Comparison of ENCODE assay signal across 30 cellular contexts in the genomic region with DNA sequence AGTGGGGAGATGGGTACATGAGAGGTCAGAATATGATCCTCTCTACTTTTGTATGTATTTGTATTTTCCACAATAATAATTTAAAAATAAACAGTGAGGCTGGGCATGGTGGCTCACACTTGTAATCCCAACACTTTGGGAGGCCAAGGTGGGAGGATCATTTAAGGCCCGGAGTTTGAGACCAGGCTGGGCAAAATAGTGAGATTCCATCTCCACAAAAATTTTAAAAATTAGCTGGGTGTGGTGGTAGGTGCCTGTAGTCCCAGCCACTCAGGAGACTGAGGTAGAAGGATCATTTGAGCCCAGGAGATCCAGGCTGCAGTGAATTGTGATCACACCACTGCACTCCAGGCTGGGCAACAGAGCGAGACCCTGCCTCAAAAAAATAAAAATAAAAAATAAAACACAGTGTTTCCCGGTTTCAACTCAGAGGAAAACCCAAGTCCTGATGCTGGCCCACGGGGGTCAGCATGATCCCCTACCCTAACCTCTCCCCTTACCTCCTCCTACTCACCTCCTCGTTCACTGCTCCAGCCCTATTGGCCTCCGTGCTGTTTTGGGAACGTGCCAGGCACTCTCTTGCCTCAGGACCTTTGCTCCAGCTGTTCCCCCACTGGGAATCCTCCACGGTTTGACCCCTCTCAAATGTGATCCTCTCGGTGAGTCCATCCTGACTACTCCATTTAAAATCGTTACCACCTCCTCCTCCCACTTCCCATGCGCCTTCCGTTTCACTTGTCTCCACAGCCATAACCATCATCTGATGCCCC. TPM values are rescaled to one million over a fixed set of nuclear protein-coding genes. Genes with fewer than 3 reads are reported as not detected.
DNase-seq lines count a peak whose midpoint lies in the region; ATAC-seq, FAIRE-seq and TF ChIP-seq lines count a peak whose summit lies in the region.
"Had no signal": no experiment of that assay in that cellular context is flagged by ENCODE, and none has a peak within 500 bp of the region (broad histone marks: within the 10 kb centered on the region; RNA-seq: fewer than 3 reads in every experiment).

No MANE protein-coding gene starts in this region.

- peaks cover 23% of the 10 kb centered on the region for H3K27me3 ChIP-seq in left ventricle myocardium inferior (ENCODE audit: low read depth)
- H3K27me3 ChIP-seq in dorsolateral prefrontal cortex, result peaks cover 0 to 4% (median 0%) of the 10 kb centered on the region in 45 donors
- H3K27me3 ChIP-seq in psoas muscle (ENCODE audit: insufficient read depth in 3 of 3, low read length in 2 of 3), result no peaks in the 10 kb centered on the region
- H3K27me3 ChIP-seq in pancreas, result no peaks in the 10 kb centered on the region
- H3K27me3 ChIP-seq: BE2C, cardiac muscle cell had no signal

- peaks cover 5% of the 10 kb centered on the region; the same call in 1 of the 2 replicates for H3K9me3 Mint-ChIP-seq in HFFc6

- WGBS in psoas muscle, 3 donors, result 55 to 61% (median 55%) methylated on average over 12 of the region's 12 CpGs
- WGBS in pancreas, 2 donors, result 60 to 69% methylated on average over 12 of the region's 12 CpGs

- H3K4me3 ChIP-seq in left ventricle myocardium inferior (no peak overlapping the region), dorsolateral prefrontal cortex (no peak overlapping the region), psoas muscle (peak overlapping the region; percentile 45), pancreas (no peak overlapping the region)
- H3K4me3 ChIP-seq: cardiac muscle cell, esophagus squamous epithelium, GM23248 had no signal

- DNase-seq in left ventricle myocardium inferior, result no peak
- no peak for DNase-seq in Right ventricle myocardium inferior (ENCODE audit: missing footprints)
- DNase-seq in dorsolateral prefrontal cortex, result peak in 4 of 10 donors; percentile 19 to 39 (median 27)
- DNase-seq in psoas muscle, result peak; percentile 19 to 66
- DNase-seq in HFFc6, result no peak
- no peak for DNase-seq in central memory CD4-positive, alpha-beta T cell
- no peak for DNase-seq in GM10266 (ENCODE audit: extremely low spot score)
- no peak for DNase-seq in pancreas
- DNase-seq: ACHN; activated CD4-positive, alpha-beta T cell treated with anti-CD3 and anti-CD28 coated beads for 48 hours; BE2C; dermis blood vessel endothelial cell; DMS 273 treated with DMSO at 0.1 percent for 48 hours; esophagus squamous epithelium; GM23248; hippocampal formation; midbrain; NCI-H1436 treated with DMSO at 0.1 percent for 48 hours; NCI-H446; RPMI8226; stimulated activated naive CD8-positive, alpha-beta T cell treated with anti-CD3 and anti-CD28 coated beads, Interleukin-15, Interleukin-2, amounts not matched to agents 100 U/mL and 50 U/mL, for 24 hours had no signal

- ATAC-seq in Right ventricle myocardium inferior (no peak), psoas muscle (no peak), pancreas (no peak)
- ATAC-seq: SK-N-SH treated with all-trans-retinoic acid at 6 μM for 48 hours; stimulated activated naive CD8-positive, alpha-beta T cell treated with anti-CD3 and anti-CD28 coated beads, Interleukin-15, Interleukin-2, amounts not matched to agents 100 U/mL and 50 U/mL, for 24 hours had no signal

- FAIRE-seq in pancreas (lab: Jason Lieb, UNC), result no peak
- FAIRE-seq: endometrium, frontal cortex had no signal

- TF ChIP-seq CTCF in left ventricle myocardium inferior (IDR thresholded peaks at IDR 0.05; ENCODE audit: borderline replicate concordance) (no peak), dorsolateral prefrontal cortex (IDR thresholded peaks at IDR 0.05 in 54 of 56, conservative IDR thresholded peaks at IDR 0.05 in 2 of 56; ENCODE audit: low read depth in 1 of 56, partially characterized antibody in 56 of 56) (no peak), psoas muscle (IDR thresholded peaks at IDR 0.05) (no peak), HFFc6 (IDR thresholded peaks at IDR 0.05) (no peak), GM10266 (IDR thresholded peaks at IDR 0.05; ENCODE audit: control insufficient read depth, insufficient read depth, low read depth, missing control alignments) (no peak), pancreas (IDR thresholded peaks at IDR 0.05) (no peak)

- H3K4me3 Mint-ChIP-seq in HFFc6, result no peak overlapping the region
- H3K4me3 Mint-ChIP-seq: activated naive CD4-positive, alpha-beta T cell treated with anti-CD3 and anti-CD28 coated beads, Interleukin-2, amount 50 U/mL, for 24 hours; CD8-positive, alpha-beta memory T cell had no signal

- no peak overlapping the region for H3K27ac Mint-ChIP-seq in HFFc6
- H3K27ac Mint-ChIP-seq: activated naive CD4-positive, alpha-beta T cell treated with anti-CD3 and anti-CD28 coated beads, Interleukin-2, amount 50 U/mL, for 24 hours; CD8-positive, alpha-beta memory T cell had no signal

- H3K36me3 Mint-ChIP-seq in HFFc6 (ENCODE audit: low read depth), result no peaks in the 10 kb centered on the region

- H3K27ac ChIP-seq in left ventricle myocardium inferior (replicated peaks) (peak overlapping the region; percentile 93), dorsolateral prefrontal cortex (peak overlapping the region in 48 of 59 donors; percentile 32 to 96 (median 88)), psoas muscle (peak overlapping the region; percentile 98), pancreas (no peak overlapping the region)
- H3K27ac ChIP-seq: cardiac muscle cell had no signal

- peaks cover 30% of the 10 kb centered on the region for H3K4me1 ChIP-seq in left ventricle myocardium inferior
- H3K4me1 ChIP-seq in psoas muscle, result peaks cover 35% of the 10 kb centered on the region
- H3K4me1 ChIP-seq in pancreas, result no peaks in the 10 kb centered on the region
- H3K4me1 ChIP-seq: BE2C had no signal

- H3K27me3 Mint-ChIP-seq in HFFc6 (ENCODE audit: insufficient read depth), result peaks cover 22% of the 10 kb centered on the region

- H3K36me3 ChIP-seq in left ventricle myocardium inferior (no peaks in the 10 kb centered on the region), psoas muscle (ENCODE audit: insufficient read depth in 1 of 2, low read depth in 1 of 2) (no peaks in the 10 kb centered on the region), pancreas (no peaks in the 10 kb centered on the region)
- H3K36me3 ChIP-seq: BE2C, cardiac muscle cell, esophagus squamous epithelium had no signal

- intact Hi-C loops in left ventricle myocardium inferior (cut with micrococcal nuclease) (no loop called here), Right ventricle myocardium inferior (cut with DNase I) (no loop called here), dorsolateral prefrontal cortex (cut with DNase I) (no loop called here), psoas muscle (cut with DNase I) (no loop called here), pancreas (cut with DNase I) (no loop called here)

- peaks cover 37% of the 10 kb centered on the region for H3K4me1 Mint-ChIP-seq in HFFc6 (ENCODE audit: low read depth)
- H3K4me1 Mint-ChIP-seq: activated naive CD4-positive, alpha-beta T cell treated with anti-CD3 and anti-CD28 coated beads, Interleukin-2, amount 50 U/mL, for 24 hours had no signal

- H3K9me3 ChIP-seq in left ventricle myocardium inferior (replicated peaks) (peaks cover 11% of the 10 kb centered on the region), psoas muscle (no peaks in the 10 kb centered on the region), pancreas (no peaks in the 10 kb centered on the region)
- H3K9me3 ChIP-seq: BE2C, esophagus squamous epithelium had no signal

RNA-seq across cellular contexts. Expression of gene KLHL40, which starts 2.9 kb away (rescaled TPM):
- 0.22 TPM for total RNA-seq in left ventricle myocardium inferior
- not detected for total RNA-seq in Right ventricle myocardium inferior
- under 1 TPM in 16 of 120 experiments, not detected in 104; 0.16 to 0.51 (median 0.24) TPM for total RNA-seq in dorsolateral prefrontal cortex
- total RNA-seq in psoas muscle, result 100 to 1,000 TPM; 241 to 923 (median 381) TPM
- polyA plus RNA-seq in psoas muscle, result 100 to 1,000 TPM; 306 to 822 (median 392) TPM
- not detected for total RNA-seq in HFFc6 (2021; fragmentation: NEBNext Ultra II Directional; extraction: Animal tissue kit (Norgen Biotek cat#: 25700))
- not detected for total RNA-seq in pancreas
- polyA plus RNA-seq in pancreas, result under 1 TPM in 1 of 2 donors, not detected in 1; 0.12 TPM
- total RNA-seq: CD8-positive, alpha-beta memory T cell; esophagus squamous epithelium; GM23248; lower leg skin; T-helper 2 cell treated with Interferon-gamma antibody and Interleukin-4, amounts not matched to agents 100 ng/mL and 5 ng/mL, for 36 hours had no signal
- polyA plus RNA-seq: CD8-positive, alpha-beta memory T cell; GM23248; neural cell had no signal

RNA-seq across cellular contexts. Expression of gene HHATL, which starts 20.1 kb away (rescaled TPM):
- 552 TPM for total RNA-seq in left ventricle myocardium inferior
- 440 TPM for total RNA-seq in Right ventricle myocardium inferior
- total RNA-seq in dorsolateral prefrontal cortex, result 100 to 1,000 TPM in 90 of 120 experiments, 10 to 100 TPM in 30; 39.4 to 400 (median 145) TPM
- 100 to 1,000 TPM; 157 to 276 (median 212) TPM for total RNA-seq in psoas muscle
- 100 to 1,000 TPM in 1 of 3 donors, 10 to 100 TPM in 2; 37.0 to 188 (median 50.4) TPM for polyA plus RNA-seq in psoas muscle
- total RNA-seq in HFFc6 (2021; fragmentation: NEBNext Ultra II Directional; extraction: Animal tissue kit (Norgen Biotek cat#: 25700)), result not detected
- total RNA-seq in pancreas, result 1 to 10 TPM in 2 of 6 donors, under 1 TPM in 3, not detected in 1; 0.42 to 2.5 (median 1.00) TPM
- 10 to 100 TPM in 1 of 2 donors, 1 to 10 TPM in 1; 4.6 to 17.8 TPM for polyA plus RNA-seq in pancreas
- total RNA-seq: CD8-positive, alpha-beta memory T cell; dermis blood vessel endothelial cell; esophagus squamous epithelium; frontal cortex; GM23248; T-helper 2 cell treated with Interferon-gamma antibody and Interleukin-4, amounts not matched to agents 100 ng/mL and 5 ng/mL, for 36 hours had no signal
- polyA plus RNA-seq: CD8-positive, alpha-beta memory T cell; GM23248; neural cell had no signal

RNA-seq across cellular contexts. Expression of gene ZBTB47, which starts 29.0 kb away (rescaled TPM):
- 118 TPM for total RNA-seq in left ventricle myocardium inferior
- total RNA-seq in Right ventricle myocardium inferior, result 80.2 TPM
- 100 to 1,000 TPM in 3 of 120 experiments, 10 to 100 TPM in 117; 45.2 to 122 (median 62.1) TPM for total RNA-seq in dorsolateral prefrontal cortex
- total RNA-seq in psoas muscle, result 100 to 1,000 TPM in 2 of 4 donors, 10 to 100 TPM in 2; 87.2 to 151 (median 110) TPM
- polyA plus RNA-seq in psoas muscle, result 10 to 100 TPM; 41.6 to 90.3 (median 72.6) TPM
- total RNA-seq in HFFc6 (2021; fragmentation: NEBNext Ultra II Directional; extraction: Animal tissue kit (Norgen Biotek cat#: 25700)), result 10 to 100 TPM; 26.3 to 35.7 (median 29.3) TPM
- total RNA-seq in pancreas, result 10 to 100 TPM in 3 of 6 donors, 1 to 10 TPM in 3; 7.9 to 13.6 (median 10.2) TPM
- 10 to 100 TPM in 1 of 2 donors, 1 to 10 TPM in 1; 9.0 to 12.5 TPM for polyA plus RNA-seq in pancreas
- polyA plus RNA-seq: CD8-positive, alpha-beta memory T cell had no signal

Comparison
In these comparisons a context has a peak if more than half of its experiments do, and no peak if none do; other contexts are left out.
1. DNase-seq: peak in psoas muscle (2 of 2); none in left ventricle myocardium inferior (single experiment), Right ventricle myocardium inferior (single experiment), HFFc6 (single experiment), central memory CD4-positive, alpha-beta T cell (single experiment), GM10266 (single experiment) and pancreas (0 of 6).
2. H3K27ac ChIP-seq: peak in left ventricle myocardium inferior (single experiment), dorsolateral prefrontal cortex (48 of 59) and psoas muscle (single experiment); none in pancreas (0 of 4).
3. RNA of gene KLHL40, which starts 2.9 kb away (total RNA-seq): 241 to 923 TPM in psoas muscle; 0.22 TPM in left ventricle myocardium inferior (single experiment), 0.16 to 0.51 TPM in dorsolateral prefrontal cortex, not detected in Right ventricle myocardium inferior (single experiment), not detected in HFFc6 and not detected in pancreas; every median in the first group is over 100 times any median in the second.
4. RNA of gene HHATL, which starts 20.1 kb away (total RNA-seq): 552 TPM in left ventricle myocardium inferior (single experiment), 440 TPM in Right ventricle myocardium inferior (single experiment), 157 to 276 TPM in psoas muscle and 39.4 to 400 TPM in dorsolateral prefrontal cortex; 0.42 to 2.5 TPM in pancreas and not detected in HFFc6; every median in the first group is over 10 times any median in the second.